25 cellular contexts compared by ENCODE assay signal in genomic region chr19:3793799-3794198, GRCh38. TPM values are rescaled to one million over a fixed set of nuclear protein-coding genes. Genes with fewer than 3 reads are reported as not detected.
DNase-seq lines count a peak whose midpoint lies in the region; ATAC-seq and TF ChIP-seq lines count a peak whose summit lies in the region.
"Had no signal": no experiment of that assay in that cellular context is flagged by ENCODE, and none has a peak within 500 bp of the region (broad histone marks: within the 10 kb centered on the region; RNA-seq: fewer than 3 reads in every experiment).

No MANE protein-coding gene starts in this region.

- no peaks in the 10 kb centered on the region for H3K36me3 ChIP-seq in osteoblast (ENCODE audit: insufficient read depth, low read length)
- H3K36me3 ChIP-seq: BE2C; BLaER1 treated with 17β-estradiol and CSF1 and Interleukin-3, amounts not matched to agents 10 nM and 100 nM had no signal

- intact Hi-C loops in natural killer cell (cut with micrococcal nuclease): no loop called here

- no peak for ATAC-seq in natural killer cell
- ATAC-seq: A549, GM23338, HCT116 had no signal

- H3K27ac Mint-ChIP-seq in activated naive CD4-positive, alpha-beta T cell treated with anti-CD3 and anti-CD28 coated beads, Interleukin-2, amount 50 U/mL, for 24 hours: peak overlapping the region; percentile 31
- no peak overlapping the region for H3K27ac Mint-ChIP-seq in activated naive CD4-positive, alpha-beta T cell treated with anti-CD3 and anti-CD28 coated beads, Interleukin-2, amount 10 ng/mL, durations not matched to agents 7 days and 5 days
- peak overlapping the region; percentile 12 to 43 for H3K27ac Mint-ChIP-seq in natural killer cell
- H3K27ac Mint-ChIP-seq: CD14-positive monocyte; CD4-positive, alpha-beta T cell; GM23338; H9; HFFc6 had no signal

- H3K4me2 ChIP-seq in osteoblast (ENCODE audit: insufficient read depth, low read length): no peak overlapping the region
- H3K4me2 ChIP-seq: A549; BLaER1 treated with 17β-estradiol and CSF1 and Interleukin-3, amounts not matched to agents 10 nM and 100 nM; GM23338 had no signal

- H2AFZ ChIP-seq in osteoblast (ENCODE audit: low read length): no peak overlapping the region
- H2AFZ ChIP-seq: GM23338 had no signal

- H3K27me3 Mint-ChIP-seq in activated naive CD4-positive, alpha-beta T cell treated with anti-CD3 and anti-CD28 coated beads, Interleukin-2, amount 50 U/mL, for 24 hours: no peaks in the 10 kb centered on the region
- peaks cover 30% of the 10 kb centered on the region for H3K27me3 Mint-ChIP-seq in activated naive CD4-positive, alpha-beta T cell treated with anti-CD3 and anti-CD28 coated beads, Interleukin-2, amount 10 ng/mL, durations not matched to agents 7 days and 5 days
- H3K27me3 Mint-ChIP-seq in natural killer cell (ENCODE audit: low read depth in 2 of 2): no peaks in the 10 kb centered on the region
- H3K27me3 Mint-ChIP-seq: CD4-positive, alpha-beta T cell; CD8-positive, alpha-beta memory T cell had no signal

- CTCF ChIA-PET in activated naive CD4-positive, alpha-beta T cell treated with anti-CD3 and anti-CD28 coated beads, Interleukin-2, amount 10 ng/mL, durations not matched to agents 7 days and 5 days (lab: Charles Lee): interaction anchor here (1.3 kb wide), 1 partner anchor 31 kb away, joined by 3 read pairs; the partner anchor contains the start of gene MRPL54

- H3K9me3 ChIP-seq in osteoblast (ENCODE audit: low read depth, low read length): no peaks in the 10 kb centered on the region
- H3K9me3 ChIP-seq: BE2C had no signal

- H3K4me1 ChIP-seq in osteoblast (ENCODE audit: insufficient read depth, low read length): no peaks in the 10 kb centered on the region
- H3K4me1 ChIP-seq: A549, BE2C had no signal

- H3K27me3 ChIP-seq in osteoblast (ENCODE audit: insufficient read depth, low read length): no peaks in the 10 kb centered on the region
- H3K27me3 ChIP-seq: BE2C had no signal

- H3K4me3 Mint-ChIP-seq in activated naive CD4-positive, alpha-beta T cell treated with anti-CD3 and anti-CD28 coated beads, Interleukin-2, amount 50 U/mL, for 24 hours: no peak overlapping the region
- H3K4me3 Mint-ChIP-seq in activated naive CD4-positive, alpha-beta T cell treated with anti-CD3 and anti-CD28 coated beads, Interleukin-2, amount 10 ng/mL, durations not matched to agents 7 days and 5 days: no peak overlapping the region
- peak overlapping the region; percentile 55 for H3K4me3 Mint-ChIP-seq in natural killer cell
- H3K4me3 Mint-ChIP-seq: CD14-positive monocyte; CD4-positive, alpha-beta T cell; CD8-positive, alpha-beta memory T cell; GM23338; H9; HFFc6 had no signal

- H3K4me3 ChIP-seq in osteoblast (ENCODE audit: insufficient read depth, low read length) (no peak overlapping the region), foreskin fibroblast (ENCODE audit: low read depth in 1 of 2, low read length in 2 of 2) (no peak overlapping the region)
- H3K4me3 ChIP-seq: A549; BLaER1 treated with 17β-estradiol and CSF1 and Interleukin-3, amounts not matched to agents 10 nM and 100 nM; GM23338 had no signal

- no peak for DNase-seq in activated naive CD4-positive, alpha-beta T cell treated with anti-CD3 and anti-CD28 coated beads, Interleukin-2, amount 10 ng/mL, durations not matched to agents 7 days and 5 days
- DNase-seq in natural killer cell: no peak
- peak; percentile 44 for DNase-seq in osteoblast (ENCODE audit: insufficient read length, low spot score, missing footprints)
- DNase-seq in foreskin fibroblast: no peak
- DNase-seq in NCI-H1105 treated with DMSO at 0.1 percent for 48 hours (lab: John Stamatoyannopoulos, UW): no peak
- no peak for DNase-seq in NCI-H1417 (lab: John Stamatoyannopoulos, UW)
- DNase-seq: 8988T; ACHN; AML-193; BE2C; CD4-positive, alpha-beta T cell; CD8-positive, alpha-beta memory T cell; DMS 273 treated with DMSO at 0.1 percent for 48 hours; DMS79; EL; GF-D8; H9; HFFc6 had no signal

- H3K36me3 Mint-ChIP-seq in activated naive CD4-positive, alpha-beta T cell treated with anti-CD3 and anti-CD28 coated beads, Interleukin-2, amount 50 U/mL, for 24 hours: peaks cover 4% of the 10 kb centered on the region
- peaks cover 14% of the 10 kb centered on the region for H3K36me3 Mint-ChIP-seq in activated naive CD4-positive, alpha-beta T cell treated with anti-CD3 and anti-CD28 coated beads, Interleukin-2, amount 10 ng/mL, durations not matched to agents 7 days and 5 days
- H3K36me3 Mint-ChIP-seq in natural killer cell: peaks cover 8% of the 10 kb centered on the region
- H3K36me3 Mint-ChIP-seq: CD14-positive monocyte had no signal

- no peaks in the 10 kb centered on the region for H3K79me2 ChIP-seq in osteoblast (ENCODE audit: insufficient read depth, low read length)

- peaks cover 10% of the 10 kb centered on the region for H3K4me1 Mint-ChIP-seq in activated naive CD4-positive, alpha-beta T cell treated with anti-CD3 and anti-CD28 coated beads, Interleukin-2, amount 50 U/mL, for 24 hours
- peaks cover 14% of the 10 kb centered on the region for H3K4me1 Mint-ChIP-seq in activated naive CD4-positive, alpha-beta T cell treated with anti-CD3 and anti-CD28 coated beads, Interleukin-2, amount 10 ng/mL, durations not matched to agents 7 days and 5 days
- peaks cover 54 to 61% of the 10 kb centered on the region in 2 donors for H3K4me1 Mint-ChIP-seq in natural killer cell
- H3K4me1 Mint-ChIP-seq: CD14-positive monocyte, GM23338 had no signal

- H4K20me1 ChIP-seq in osteoblast (ENCODE audit: insufficient read depth, low read length): no peaks in the 10 kb centered on the region
- H4K20me1 ChIP-seq: BLaER1 treated with 17β-estradiol and CSF1 and Interleukin-3, amounts not matched to agents 10 nM and 100 nM had no signal

- TF ChIP-seq CTCF in natural killer cell (IDR thresholded peaks at IDR 0.05): no peak
- no peak for TF ChIP-seq CTCF in osteoblast (IDR thresholded peaks at IDR 0.05; ENCODE audit: extremely low read depth, low read depth, low read length)
- no peak for TF ChIP-seq CTCF in foreskin fibroblast (IDR thresholded peaks at IDR 0.05; ENCODE audit: low read depth, low read length)

- H3K27ac ChIP-seq in osteoblast (ENCODE audit: low read depth, low read length): no peak overlapping the region
- H3K27ac ChIP-seq: A549; BLaER1 treated with 17β-estradiol and CSF1 and Interleukin-3, amounts not matched to agents 10 nM and 100 nM had no signal

- peaks cover 5% of the 10 kb centered on the region for H3K9me3 Mint-ChIP-seq in activated naive CD4-positive, alpha-beta T cell treated with anti-CD3 and anti-CD28 coated beads, Interleukin-2, amount 50 U/mL, for 24 hours
- peaks cover 14% of the 10 kb centered on the region for H3K9me3 Mint-ChIP-seq in activated naive CD4-positive, alpha-beta T cell treated with anti-CD3 and anti-CD28 coated beads, Interleukin-2, amount 10 ng/mL, durations not matched to agents 7 days and 5 days
- peaks cover 3 to 7% of the 10 kb centered on the region in 2 donors for H3K9me3 Mint-ChIP-seq in natural killer cell

RNA-seq across cellular contexts. Expression of gene MATK, which starts 7.6 kb away (rescaled TPM):
- total RNA-seq in natural killer cell: 100 to 1,000 TPM; 269 to 353 (median 317) TPM
- total RNA-seq in osteoblast: not detected in 2 replicates
- total RNA-seq: HFFc6 had no signal

RNA-seq across cellular contexts. Expression of gene RAX2, which starts 21.8 kb away (rescaled TPM):
- total RNA-seq in natural killer cell (not detected), osteoblast (not detected in 2 replicates)
- total RNA-seq: CD4-positive, alpha-beta T cell; CD8-positive, alpha-beta memory T cell; GM23338; H4; H9; HFFc6 had no signal

RNA-seq across cellular contexts. Expression of gene MRPL54, which starts 31.3 kb away (rescaled TPM):
- total RNA-seq in natural killer cell (10 to 100 TPM; 54.1 to 60.5 (median 55.5) TPM), osteoblast (41.6 and 44.8 TPM in 2 replicates)

RNA-seq across cellular contexts. Expression of gene APBA3, which starts 32.3 kb away (rescaled TPM):
- total RNA-seq in natural killer cell (10 to 100 TPM; 39.9 to 53.6 (median 43.8) TPM), osteoblast (22.4 and 24.2 TPM in 2 replicates)

Comparison
In these comparisons a context has a peak if more than half of its experiments do, and no peak if none do; other contexts are left out.
1. RNA of gene MATK, which starts 7.6 kb away (total RNA-seq): 269 to 353 TPM in natural killer cell; not detected in osteoblast; every median in the first group is over 100 times any median in the second.